In genomic region chr15:93989611-93990010, GRCh38 we compare ENCODE assay signal across 1 cellular context.
TF ChIP-seq lines count a peak whose summit lies in the region.

No MANE protein-coding gene starts in this region.

TF ChIP-seq in GM23338, 12 proteins besides CTCF, POLR2A, EP300 and RAD21 (continued from another document):
- TF ChIP-seq ZNF462 (CRISPR knock-in tag; IDR thresholded peaks at IDR 0.05): no peak
